Comparison of ENCODE assay signal across 8 cellular contexts in the genomic region with DNA sequence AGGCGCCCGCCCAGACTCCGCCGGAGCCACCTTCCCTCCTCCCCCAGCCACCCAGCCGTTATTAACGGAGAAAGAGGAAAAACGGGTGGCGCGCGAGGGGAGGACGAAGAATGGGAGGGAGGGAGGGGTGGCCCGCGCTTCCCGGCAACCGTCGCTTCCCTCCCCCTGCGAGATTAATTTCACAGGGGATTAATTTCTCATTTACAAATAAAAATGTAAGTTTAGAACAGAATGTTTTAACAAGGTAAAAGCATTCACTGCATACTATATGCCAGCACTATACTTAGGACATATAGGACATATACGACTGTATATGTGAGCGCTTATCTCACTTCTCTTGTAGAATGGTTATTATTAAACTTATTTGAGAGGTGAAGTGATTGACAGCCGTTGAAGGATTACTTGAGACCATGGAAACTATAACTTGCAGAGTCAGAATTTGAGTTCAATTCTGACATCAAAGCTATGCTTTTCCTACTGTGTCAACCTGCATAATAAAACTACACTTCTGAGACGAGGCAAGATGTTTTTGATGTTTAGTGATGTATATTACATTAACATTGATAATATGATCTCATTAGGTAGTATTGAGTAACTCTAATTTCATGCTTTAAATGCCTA.
DNase-seq lines count a peak whose midpoint lies in the region; ATAC-seq, FAIRE-seq and TF ChIP-seq lines count a peak whose summit lies in the region.
"Not testable (repeated sequence)": the region's sequence is repeated elsewhere in the genome, so short reads cannot be mapped to it uniquely, and the experiment has no call there.

No MANE protein-coding gene starts in this region.

- not testable (repeated sequence) for H3K4me1 Mint-ChIP-seq in activated naive CD4-positive, alpha-beta T cell treated with anti-CD3 and anti-CD28 coated beads, Interleukin-2, amount 10 ng/mL, durations not matched to agents 7 days and 5 days

- H3K4me3 Mint-ChIP-seq in activated naive CD4-positive, alpha-beta T cell treated with anti-CD3 and anti-CD28 coated beads, Interleukin-2, amount 10 ng/mL, durations not matched to agents 7 days and 5 days: peak overlapping the region; percentile 56

- not testable (repeated sequence) for H3K9me3 ChIP-seq in endothelial cell of umbilical vein (replicated peaks; ENCODE audit: control insufficient read depth, insufficient read depth, low read length); left lung; prostate gland; vagina

- not testable (repeated sequence) for H4K20me1 ChIP-seq in endothelial cell of umbilical vein (replicated peaks; ENCODE audit: control insufficient read depth, extremely low read depth, insufficient read depth, low read length)

- not testable (repeated sequence) for H3K36me3 ChIP-seq in endothelial cell of umbilical vein (ENCODE audit: control insufficient read depth in 2 of 2, extremely low read depth in 1 of 2, insufficient read depth in 2 of 2, low read length in 2 of 2); left lung; prostate gland; vagina

- DNase-seq in ELR (ENCODE audit: low read depth) (peak; percentile 0), RPMI7951 (ENCODE audit: low read depth) (peak; percentile 6), endothelial cell of umbilical vein (ENCODE audit: low read depth, low spot score) (peak; percentile 15)
- peak; percentile 7 for DNase-seq in Jurkat, Clone E6-1 (ENCODE audit: low read depth, low spot score)
- not testable (repeated sequence) for DNase-seq in activated naive CD4-positive, alpha-beta T cell treated with anti-CD3 and anti-CD28 coated beads, Interleukin-2, amount 10 ng/mL, durations not matched to agents 7 days and 5 days; left lung; prostate gland (ENCODE audit: low spot score); vagina (ENCODE audit: extremely low spot score in 2 of 2)

- not testable (repeated sequence) for H3K79me2 ChIP-seq in endothelial cell of umbilical vein (ENCODE audit: control insufficient read depth, insufficient read depth, low read length)

- peaks cover 36% of the 10 kb centered on the region for H3K27me3 Mint-ChIP-seq in activated naive CD4-positive, alpha-beta T cell treated with anti-CD3 and anti-CD28 coated beads, Interleukin-2, amount 10 ng/mL, durations not matched to agents 7 days and 5 days

- H3K4me2 ChIP-seq in endothelial cell of umbilical vein (ENCODE audit: insufficient read depth, low read length): not testable (repeated sequence)

- H3K27ac Mint-ChIP-seq in activated naive CD4-positive, alpha-beta T cell treated with anti-CD3 and anti-CD28 coated beads, Interleukin-2, amount 10 ng/mL, durations not matched to agents 7 days and 5 days: not testable (repeated sequence)

- TF ChIP-seq POLR2A in endothelial cell of umbilical vein (IDR thresholded peaks at IDR 0.05; ENCODE audit: low read depth, low read length); prostate gland (IDR thresholded peaks at IDR 0.05); vagina (IDR thresholded peaks at IDR 0.05): not testable (repeated sequence)

- intact Hi-C loops in endothelial cell of umbilical vein (cut with micrococcal nuclease): loop anchor here (2.0 to 10.0 kb wide), 4 partner anchors 37 to 121 kb away; a partner anchor contains a TSS
- intact Hi-C loops in left lung (cut with DNase I); prostate gland (cut with DNase I); vagina (cut with DNase I): not testable (repeated sequence)

- 3% methylated on average over 19 of the region's 21 CpGs for WGBS in prostate gland

- not testable (repeated sequence) for FAIRE-seq in endothelial cell of umbilical vein (lab: Jason Lieb, UNC)

- not testable (repeated sequence) for BruUV-seq in endothelial cell of umbilical vein (replicated peaks; lab: Mats Ljungman, UMichigan)

- H3K9ac ChIP-seq in endothelial cell of umbilical vein (replicated peaks; ENCODE audit: extremely low read depth, insufficient read depth, low read length): peak overlapping the region; percentile 47

- not testable (repeated sequence) for H3K36me3 Mint-ChIP-seq in activated naive CD4-positive, alpha-beta T cell treated with anti-CD3 and anti-CD28 coated beads, Interleukin-2, amount 10 ng/mL, durations not matched to agents 7 days and 5 days

- not testable (repeated sequence) for H3K9me1 ChIP-seq in endothelial cell of umbilical vein (replicated peaks; ENCODE audit: control insufficient read depth, extremely low read depth, insufficient read depth, low read length)

- H3K27me3 ChIP-seq in endothelial cell of umbilical vein (ENCODE audit: control insufficient read depth in 2 of 2, insufficient read depth in 2 of 2, low read length in 2 of 2); left lung; prostate gland (replicated peaks; ENCODE audit: insufficient read depth); vagina: not testable (repeated sequence)

- CTCF ChIA-PET in activated naive CD4-positive, alpha-beta T cell treated with anti-CD3 and anti-CD28 coated beads, Interleukin-2, amount 10 ng/mL, durations not matched to agents 7 days and 5 days (lab: Charles Lee): not testable (repeated sequence)
- CTCF ChIA-PET in endothelial cell of umbilical vein (lab: Charles Lee): interaction anchor here (0.7 to 0.8 kb wide), 2 partner anchors 61 to 62 kb away, joined by 3 read pairs; no protein-coding TSS in a partner anchor

- H2AFZ ChIP-seq in endothelial cell of umbilical vein (ENCODE audit: low read depth, low read length): not testable (repeated sequence)

- dilution Hi-C loops in endothelial cell of umbilical vein (cut with MboI; ENCODE audit: extremely low pct_ligation_motif_present, low sequenced_read_pairs): not testable (repeated sequence)

- H3K27ac ChIP-seq in endothelial cell of umbilical vein (ENCODE audit: insufficient read depth, low read depth, low read length): not testable (repeated sequence)
- H3K27ac ChIP-seq in left lung (peak overlapping the region; percentile 91 to 95), prostate gland (peak overlapping the region; percentile 86 to 96), vagina (peak overlapping the region; percentile 94)

- H3K4me3 ChIP-seq in Jurkat, Clone E6-1 (ENCODE audit: low read length): peak overlapping the region; percentile 57
- peak overlapping the region; percentile 52 to 68 (median 56) for H3K4me3 ChIP-seq in endothelial cell of umbilical vein (replicated peaks in 1 of 3; ENCODE audit: insufficient read depth in 1 of 3, low read depth in 1 of 3, low read length in 3 of 3)
- H3K4me3 ChIP-seq in left lung: peak overlapping the region; percentile 71 to 77
- peak overlapping the region; percentile 72 to 81 for H3K4me3 ChIP-seq in prostate gland
- H3K4me3 ChIP-seq in vagina: peak overlapping the region; percentile 71 to 78

- not testable (repeated sequence) for H3K4me1 ChIP-seq in endothelial cell of umbilical vein (ENCODE audit: control insufficient read depth, extremely low read depth, insufficient read depth, low read length); prostate gland (replicated peaks); vagina
- peaks cover 0 to 15% of the 10 kb centered on the region in 2 donors for H3K4me1 ChIP-seq in left lung

- POLR2A ChIA-PET in endothelial cell of umbilical vein (lab: Charles Lee): not testable (repeated sequence)

- TF ChIP-seq CTCF in endothelial cell of umbilical vein (IDR thresholded peaks at IDR 0.05; ENCODE audit: extremely low read depth in 1 of 2, insufficient read depth in 1 of 2, low read depth in 1 of 2, low read length in 2 of 2); left lung (IDR thresholded peaks at IDR 0.05); prostate gland (IDR thresholded peaks at IDR 0.05); vagina (IDR thresholded peaks at IDR 0.05): not testable (repeated sequence)

- ATAC-seq in left lung: peak; percentile 4

- H3K9me3 Mint-ChIP-seq in activated naive CD4-positive, alpha-beta T cell treated with anti-CD3 and anti-CD28 coated beads, Interleukin-2, amount 10 ng/mL, durations not matched to agents 7 days and 5 days: not testable (repeated sequence)
